Comparison of ENCODE assay signal across 8 cellular contexts in genomic region chr17:44199553-44200477, GRCh38. TPM values are rescaled to one million over a fixed set of nuclear protein-coding genes. Genes with fewer than 3 reads are reported as not detected.
DNase-seq lines count a peak whose midpoint lies in the region; ATAC-seq, FAIRE-seq and TF ChIP-seq lines count a peak whose summit lies in the region.

Gene ATXN7L3, minus strand, starts transcription at chr17:44199884. Its CDS starts 1,814 bp downstream, at chr17:44198070.

- H3K4me3 ChIP-seq in AG04449 (ENCODE audit: low read depth, low read length): peak within 1 kb of the TSS; percentile 79
- peak within 1 kb of the TSS; percentile 82 for H3K4me3 ChIP-seq in bronchial epithelial cell (ENCODE audit: low read depth, low read length)

- H3K4me1 Mint-ChIP-seq in WTC11 (peaks cover 24% of the 10 kb centered on the region), immature natural killer cell (peaks cover 36 to 49% of the 10 kb centered on the region in 2 donors)

- POLR2A ChIA-PET in AG04449 (lab: Yijun Ruan, JAX) (interaction anchor here (1.5 to 2.0 kb wide), 3 partner anchors 10 to 20 kb away, joined by 5 to 10 read pairs (median 8); partner anchors contain the start of genes TMUB2 and UBTF), WTC11 (lab: Charles Lee) (interaction anchor here (1.0 to 1.8 kb wide), 3 partner anchors 12 to 176 kb away, joined by 3 to 9 read pairs (median 4); partner anchors contain the start of gene TMUB2)

- TF ChIP-seq CTCF in AG04449 (IDR thresholded peaks at IDR 0.05; ENCODE audit: insufficient read depth, low read length, missing control alignments) (no peak), WTC11 (IDR thresholded peaks at IDR 0.05) (no peak), bronchial epithelial cell (IDR thresholded peaks at IDR 0.05; ENCODE audit: insufficient read depth, low read length, severe bottlenecking) (no peak)

- H3K27ac Mint-ChIP-seq in WTC11 (peak within 1 kb of the TSS; percentile 98), immature natural killer cell (peak within 1 kb of the TSS; percentile 84 to 98 (median 95))

- peak; percentile 55 for ATAC-seq in GM18907 (IDR thresholded peaks at IDR 0.05; ENCODE audit: unreplicated experiment)
- ATAC-seq in HG03139 (IDR thresholded peaks at IDR 0.05; ENCODE audit: unreplicated experiment): peak; percentile 62
- ATAC-seq in WTC11: peak; percentile 87

- peaks cover 20% of the 10 kb centered on the region for H3K36me3 ChIP-seq in bronchial epithelial cell (ENCODE audit: control insufficient read depth, insufficient read depth, low read length)

- peaks cover 26% of the 10 kb centered on the region for H3K36me3 Mint-ChIP-seq in WTC11
- peaks cover 0 to 10% (median 3%) of the 10 kb centered on the region in 3 donors for H3K36me3 Mint-ChIP-seq in immature natural killer cell

- H3K27me3 ChIP-seq in bronchial epithelial cell (ENCODE audit: control insufficient read depth, insufficient read depth, low read length): no peaks in the 10 kb centered on the region

- no peak for FAIRE-seq in bronchial epithelial cell (lab: Jason Lieb, UNC)

- CTCF ChIA-PET in AG04449 (lab: Yijun Ruan, JAX) (interaction anchor here (1.4 to 5.1 kb wide), 4 partner anchors 10 to 151 kb away, joined by 5 to 72 read pairs (median 12); no protein-coding TSS in a partner anchor), WTC11 (lab: Charles Lee) (interaction anchor here (0.5 to 5.1 kb wide), 13 partner anchors 11 to 176 kb away, joined by 3 to 47 read pairs (median 5); partner anchors contain the start of gene TMUB2)

- H3K27me3 Mint-ChIP-seq in WTC11 (ENCODE audit: low read depth) (no peaks in the 10 kb centered on the region), immature natural killer cell (ENCODE audit: low read depth in 3 of 3) (peaks cover 0 to 13% (median 10%) of the 10 kb centered on the region in 3 donors)

- H3K9me3 Mint-ChIP-seq in WTC11 (no peaks in the 10 kb centered on the region), immature natural killer cell (no peaks in the 10 kb centered on the region)

- H3K4me3 Mint-ChIP-seq in WTC11: peak within 1 kb of the TSS; percentile 85
- peak within 1 kb of the TSS; percentile 88 to 94 (median 90) for H3K4me3 Mint-ChIP-seq in immature natural killer cell

- peak; percentile 81 for DNase-seq in AG04449 (ENCODE audit: low read depth, low spot score)
- DNase-seq in NCI-H226: peak; percentile 95
- peak; percentile 100 for DNase-seq in WTC11 (ENCODE audit: low spot score)
- peak; percentile 88 for DNase-seq in bronchial epithelial cell (ENCODE audit: low read depth)
- peak; percentile 96 to 98 (median 98) for DNase-seq in immature natural killer cell
- DNase-seq in smooth muscle cell of the brain vasculature (ENCODE audit: low read depth, low spot score): peak; percentile 95

TF ChIP-seq in WTC11, 78 proteins besides CTCF, POLR2A, EP300 and RAD21 (continues in another document):
- TF ChIP-seq ERG (CRISPR knock-in tag; IDR thresholded peaks at IDR 0.05): no peak
- no peak for TF ChIP-seq ATF1 (CRISPR knock-in tag; IDR thresholded peaks at IDR 0.05)
- TF ChIP-seq E2F1 (CRISPR knock-in tag; IDR thresholded peaks at IDR 0.05): no peak
- TF ChIP-seq ETV6 (CRISPR knock-in tag; IDR thresholded peaks at IDR 0.05): no peak
- no peak for TF ChIP-seq TP53 (CRISPR knock-in tag; IDR thresholded peaks at IDR 0.05)
- peak; percentile 1; the same call in 1 of the 2 replicates for TF ChIP-seq USF1 (CRISPR knock-in tag; IDR thresholded peaks at IDR 0.05)
- TF ChIP-seq CBFB (CRISPR knock-in tag; IDR thresholded peaks at IDR 0.05; ENCODE audit: low read depth): no peak
- no peak for TF ChIP-seq PRDM15 (CRISPR knock-in tag; IDR thresholded peaks at IDR 0.05)
- TF ChIP-seq NFE2L1 (CRISPR knock-in tag; IDR thresholded peaks at IDR 0.05): no peak
- TF ChIP-seq PREB (CRISPR knock-in tag; IDR thresholded peaks at IDR 0.05; ENCODE audit: borderline replicate concordance): no peak
- TF ChIP-seq E2F4 (CRISPR knock-in tag; IDR thresholded peaks at IDR 0.05; ENCODE audit: borderline replicate concordance, low read depth): no peak

RNA-seq across cellular contexts. Expression of gene ATXN7L3, which starts in this region (rescaled TPM):
- total RNA-seq in WTC11 (2021) (113 to 124 TPM (median 114 TPM) in 3 replicates), bronchial epithelial cell (32.4 and 46.3 TPM in 2 replicates)
- polyA plus RNA-seq in immature natural killer cell: 10 to 100 TPM in 1 of 3 donors, 1 to 10 TPM in 2; 5.1 to 11.9 (median 6.8) TPM

Comparison
In these comparisons a context has a peak if more than half of its experiments do, and no peak if none do; other contexts are left out.
1. Peak in every context shown above with its lines: DNase-seq, ATAC-seq and H3K4me3 ChIP-seq.